Comparison of ENCODE assay signal across 15 cellular contexts in genomic region chr3:61182648-61183047, GRCh38.
DNase-seq lines count a peak whose midpoint lies in the region; ATAC-seq lines count a peak whose summit lies in the region.
"Had no signal": no experiment of that assay in that cellular context is flagged by ENCODE, and none has a peak within 500 bp of the region (broad histone marks: within the 10 kb centered on the region; RNA-seq: fewer than 3 reads in every experiment).

No MANE protein-coding gene starts in this region.

- H3K9me3 ChIP-seq in mesenchymal stem cell (ENCODE audit: control insufficient read depth, low read length) = no peaks in the 10 kb centered on the region
- H3K9me3 ChIP-seq: esophagus squamous epithelium, heart left ventricle, SJSA1 had no signal

- DNase-seq in mesenchymal stem cell (no peak), NCI-H2171 treated with DMSO at 0.1 percent for 48 hours (lab: John Stamatoyannopoulos, UW) (no peak), DMS114 treated with DMSO at 0.1 percent for 48 hours (lab: John Stamatoyannopoulos, UW; ENCODE audit: unreplicated experiment) (no peak)
- DNase-seq in activated effector memory CD4-positive, alpha-beta T cell treated with anti-CD3 and anti-CD28 coated beads, Interleukin-2, amount 50 U/mL, for 16 hours = no peak
- DNase-seq: Calu3; esophagus squamous epithelium; GDM1; heart left ventricle; naive thymus-derived CD8-positive, alpha-beta T cell; NCI-H524 treated with DMSO at 0.1 percent for 48 hours had no signal

- H3K4ac ChIP-seq in mesenchymal stem cell (ENCODE audit: low read depth in 1 of 2, low read length in 2 of 2) = no peak overlapping the region

- peaks cover 5% of the 10 kb centered on the region for H3K4me1 ChIP-seq in mesenchymal stem cell (ENCODE audit: control insufficient read depth, insufficient read depth, low read depth, low read length)
- H3K4me1 ChIP-seq: SJSA1 had no signal

- H4K91ac ChIP-seq in mesenchymal stem cell (ENCODE audit: low read length) = no peak overlapping the region

- no peak overlapping the region for H3K4me3 ChIP-seq in mesenchymal stem cell (ENCODE audit: insufficient read depth in 1 of 2, low read depth in 1 of 2, low read length in 2 of 2)
- H3K4me3 ChIP-seq: esophagus squamous epithelium, heart left ventricle, SJSA1, skin epidermis had no signal

- H3K9ac ChIP-seq in mesenchymal stem cell (ENCODE audit: low read length) = no peak overlapping the region

- H3K4me2 ChIP-seq in mesenchymal stem cell (ENCODE audit: low read length, poor library complexity, severe bottlenecking) = no peak overlapping the region

- H3K27me3 ChIP-seq in mesenchymal stem cell (ENCODE audit: control insufficient read depth in 1 of 2, insufficient read depth in 1 of 2, low read length in 2 of 2) = no peaks in the 10 kb centered on the region
- H3K27me3 ChIP-seq: esophagus squamous epithelium, heart left ventricle, SJSA1 had no signal

- no peak overlapping the region for H2BK15ac ChIP-seq in mesenchymal stem cell (ENCODE audit: low read depth, poor library complexity, severe bottlenecking)

- no peak overlapping the region for H2AFZ ChIP-seq in mesenchymal stem cell (ENCODE audit: low read depth, low read length)

- H3K27ac ChIP-seq in mesenchymal stem cell (ENCODE audit: low read length, poor library complexity, severe bottlenecking) = no peak overlapping the region
- H3K27ac ChIP-seq: esophagus squamous epithelium, heart left ventricle, SJSA1, skin epidermis had no signal

- H3K14ac ChIP-seq in mesenchymal stem cell (ENCODE audit: low read length in 2 of 2) = no peak overlapping the region

- H2AK5ac ChIP-seq in mesenchymal stem cell (ENCODE audit: low read length, severe bottlenecking) = peak overlapping the region; percentile 94

- no peak overlapping the region for H3K18ac ChIP-seq in mesenchymal stem cell (ENCODE audit: low read depth in 1 of 2, low read length in 2 of 2)

- no peak overlapping the region for H2BK120ac ChIP-seq in mesenchymal stem cell (ENCODE audit: low read depth, low read length)

- no peak overlapping the region for H3K23ac ChIP-seq in mesenchymal stem cell (ENCODE audit: low read length in 2 of 2)

- no peaks in the 10 kb centered on the region for H3K79me1 ChIP-seq in mesenchymal stem cell (replicated peaks; ENCODE audit: low read length, poor library complexity, severe bottlenecking)

- no peaks in the 10 kb centered on the region for H3K36me3 ChIP-seq in mesenchymal stem cell (ENCODE audit: control insufficient read depth in 1 of 2, insufficient read depth in 2 of 2, low read depth in 1 of 2, low read length in 2 of 2)
- H3K36me3 ChIP-seq: esophagus squamous epithelium, heart left ventricle, SJSA1 had no signal

- no peak overlapping the region for H2BK5ac ChIP-seq in mesenchymal stem cell (ENCODE audit: low read depth, low read length, poor library complexity, severe bottlenecking)

- no peak overlapping the region for H2BK12ac ChIP-seq in mesenchymal stem cell (ENCODE audit: low read length in 2 of 2)

- ATAC-seq in GM18907 (IDR thresholded peaks at IDR 0.05; ENCODE audit: unreplicated experiment) (peak; percentile 51), GM21447 (IDR thresholded peaks at IDR 0.05; ENCODE audit: unreplicated experiment) (peak; percentile 47), HG03108 (IDR thresholded peaks at IDR 0.05; ENCODE audit: unreplicated experiment) (peak; percentile 36)
- ATAC-seq: heart left ventricle; naive thymus-derived CD8-positive, alpha-beta T cell had no signal

- no peak overlapping the region for H4K8ac ChIP-seq in mesenchymal stem cell (ENCODE audit: low read length)
